15 cellular contexts compared by ENCODE assay signal in genomic region chr5:120007619-120008018, GRCh38.
DNase-seq lines count a peak whose midpoint lies in the region; ATAC-seq and TF ChIP-seq lines count a peak whose summit lies in the region.
"Had no signal": no experiment of that assay in that cellular context is flagged by ENCODE, and none has a peak within 500 bp of the region (broad histone marks: within the 10 kb centered on the region; RNA-seq: fewer than 3 reads in every experiment).

No MANE protein-coding gene starts in this region.

- H3K27ac ChIP-seq in 22Rv1 (peak overlapping the region; percentile 88), RWPE2 (ENCODE audit: poor library complexity, severe bottlenecking) (no peak overlapping the region)

- H3K9me3 ChIP-seq in RWPE2 (ENCODE audit: severe bottlenecking), result no peaks in the 10 kb centered on the region

- peak; percentile 50 for ATAC-seq in RWPE2 (ENCODE audit: low read depth)
- ATAC-seq: K562 had no signal

- TF ChIP-seq CTCF in 22Rv1 (IDR thresholded peaks at IDR 0.05) (no peak), RWPE2 (IDR thresholded peaks at IDR 0.05; ENCODE audit: poor library complexity, severe bottlenecking) (no peak)

- CTCF ChIA-PET in HEK293T (lab: Yijun Ruan, JAX), result no interaction called here

- H3K36me3 ChIP-seq in RWPE2 (ENCODE audit: low read depth), result no peaks in the 10 kb centered on the region

- peak; percentile 26 for DNase-seq in HEK293T (ENCODE audit: extremely low spot score)
- DNase-seq in RWPE2 (ENCODE audit: low spot score), result no peak
- peak; percentile 31 for DNase-seq in left kidney (ENCODE audit: low read depth, low spot score)
- DNase-seq in head of caudate nucleus, result no peak
- no peak for DNase-seq in NCI-H526 treated with DMSO at 0.1 percent for 48 hours (lab: John Stamatoyannopoulos, UW)
- no peak for DNase-seq in DMS 273 treated with DMSO at 0.1 percent for 48 hours (lab: John Stamatoyannopoulos, UW)
- DNase-seq: C1 segment of cervical spinal cord; CD8-positive, alpha-beta memory T cell; GOT3; NCI-H1417 treated with DMSO at 0.1 percent for 48 hours; NCI-H446 treated with DMSO at 0.1 percent for 48 hours; NCI-H748 treated with DMSO at 0.1 percent for 48 hours; OCI-M1 had no signal

- no peak overlapping the region for H3K4me3 ChIP-seq in RWPE2 (ENCODE audit: severe bottlenecking)
- H3K4me3 ChIP-seq: K562 had no signal

- intact Hi-C loops in head of caudate nucleus (cut with DNase I), result no loop called here

- peaks cover 2% of the 10 kb centered on the region for H3K27me3 ChIP-seq in RWPE2 (ENCODE audit: insufficient read depth, poor library complexity, severe bottlenecking)

- POLR2A ChIA-PET in HEK293T (lab: Yijun Ruan, JAX), result no interaction called here

- no peaks in the 10 kb centered on the region for H3K4me1 ChIP-seq in RWPE2 (ENCODE audit: insufficient read depth, poor library complexity, severe bottlenecking)

TF ChIP-seq in HEK293T, 16 proteins besides CTCF, POLR2A, EP300 and RAD21:
- no peak for TF ChIP-seq FOXA1 (IDR thresholded peaks at IDR 0.05)
- peak; percentile 79 for TF ChIP-seq CTBP1 (IDR thresholded peaks at IDR 0.05; ENCODE audit: borderline replicate concordance)
- TF ChIP-seq, protein P1, sequence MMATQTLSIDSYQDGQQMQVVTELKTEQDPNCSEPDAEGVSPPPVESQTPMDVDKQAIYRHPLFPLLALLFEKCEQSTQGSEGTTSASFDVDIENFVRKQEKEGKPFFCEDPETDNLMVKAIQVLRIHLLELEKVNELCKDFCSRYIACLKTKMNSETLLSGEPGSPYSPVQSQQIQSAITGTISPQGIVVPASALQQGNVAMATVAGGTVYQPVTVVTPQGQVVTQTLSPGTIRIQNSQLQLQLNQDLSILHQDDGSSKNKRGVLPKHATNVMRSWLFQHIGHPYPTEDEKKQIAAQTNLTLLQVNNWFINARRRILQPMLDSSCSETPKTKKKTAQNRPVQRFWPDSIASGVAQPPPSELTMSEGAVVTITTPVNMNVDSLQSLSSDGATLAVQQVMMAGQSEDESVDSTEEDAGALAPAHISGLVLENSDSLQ (IDR thresholded peaks at IDR 0.05), result peak; percentile 90

Comparison
In these comparisons a context has a peak if more than half of its experiments do, and no peak if none do; other contexts are left out.
1. DNase-seq: peak in HEK293T (single experiment) and left kidney (single experiment); none in RWPE2 (single experiment), head of caudate nucleus (0 of 42), NCI-H526 treated with DMSO at 0.1 percent for 48 hours (single experiment) and DMS 273 treated with DMSO at 0.1 percent for 48 hours (single experiment).